Comparison of ENCODE assay signal across 9 cellular contexts in genomic region chr4:10164877-10165283, GRCh38. TPM values are rescaled to one million over a fixed set of nuclear protein-coding genes. Genes with fewer than 3 reads are reported as not detected.
DNase-seq lines count a peak whose midpoint lies in the region; ATAC-seq and TF ChIP-seq lines count a peak whose summit lies in the region.
"Had no signal": no experiment of that assay in that cellular context is flagged by ENCODE, and none has a peak within 500 bp of the region (broad histone marks: within the 10 kb centered on the region; RNA-seq: fewer than 3 reads in every experiment).

No MANE protein-coding gene starts in this region.

- ATAC-seq in lung (ENCODE audit: insufficient read depth, low FRiP score) (no peak), HG03442 (IDR thresholded peaks at IDR 0.05; ENCODE audit: unreplicated experiment) (no peak)
- no peak for ATAC-seq in activated CD4-positive, CD25-positive, alpha-beta regulatory T cell treated with anti-CD3 and anti-CD28 coated beads, Interleukin-2, amount 50 U/mL, for 24 hours

- no peaks in the 10 kb centered on the region for H3K27me3 ChIP-seq in lung (ENCODE audit: control insufficient read depth, insufficient read depth)

- no peak overlapping the region for H3K27ac Mint-ChIP-seq in activated naive CD4-positive, alpha-beta T cell treated with anti-CD3 and anti-CD28 coated beads for 36 hours
- H3K27ac Mint-ChIP-seq: activated naive CD4-positive, alpha-beta T cell treated with anti-CD3 and anti-CD28 coated beads, Interleukin-2, amount 50 U/mL, for 24 hours had no signal

- H3K4me1 Mint-ChIP-seq in activated naive CD4-positive, alpha-beta T cell treated with anti-CD3 and anti-CD28 coated beads for 36 hours (ENCODE audit: low read depth) = peaks cover 25% of the 10 kb centered on the region

- no peaks in the 10 kb centered on the region for H3K9me3 ChIP-seq in lung (ENCODE audit: control insufficient read depth in 2 of 2, insufficient read depth in 1 of 2, low read length in 1 of 2)

- TF ChIP-seq CTCF in lung (IDR thresholded peaks at IDR 0.05; ENCODE audit: control extremely low read depth, extremely low read depth) = peak; percentile 40

- no peaks in the 10 kb centered on the region for H3K27me3 Mint-ChIP-seq in activated naive CD4-positive, alpha-beta T cell treated with anti-CD3 and anti-CD28 coated beads for 36 hours (ENCODE audit: low read depth)
- H3K27me3 Mint-ChIP-seq: activated naive CD4-positive, alpha-beta T cell treated with anti-CD3 and anti-CD28 coated beads, Interleukin-2, amount 50 U/mL, for 24 hours had no signal

- CTCF ChIA-PET in activated naive CD4-positive, alpha-beta T cell treated with anti-CD3 and anti-CD28 coated beads for 36 hours (lab: Charles Lee) = interaction anchor here (0.8 to 5.9 kb wide), 12 partner anchors 9 to 397 kb away, joined by 3 to 44 read pairs (median 4); no protein-coding TSS in a partner anchor

- H3K9me3 Mint-ChIP-seq in activated naive CD4-positive, alpha-beta T cell treated with anti-CD3 and anti-CD28 coated beads for 36 hours = no peaks in the 10 kb centered on the region
- H3K9me3 Mint-ChIP-seq: activated naive CD4-positive, alpha-beta T cell treated with anti-CD3 and anti-CD28 coated beads, Interleukin-2, amount 50 U/mL, for 24 hours had no signal

- no peak overlapping the region for H3K27ac ChIP-seq in lung (ENCODE audit: low read depth in 1 of 2, low read length in 1 of 2)

- H3K36me3 ChIP-seq in lung (ENCODE audit: control insufficient read depth in 2 of 2, insufficient read depth in 2 of 2, low read length in 2 of 2) = no peaks in the 10 kb centered on the region

- intact Hi-C loops in activated naive CD4-positive, alpha-beta T cell treated with anti-CD3 and anti-CD28 coated beads for 36 hours (cut with micrococcal nuclease) = loop anchor here (1.0 to 5.0 kb wide), 3 partner anchors 82 to 373 kb away; no protein-coding TSS in a partner anchor

- no peak overlapping the region for H3K4me3 ChIP-seq in lung

- 36 to 41% methylated on average over 3 of the region's 3 CpGs for WGBS in lung, 2 donors

- H3K36me3 Mint-ChIP-seq in activated naive CD4-positive, alpha-beta T cell treated with anti-CD3 and anti-CD28 coated beads for 36 hours (ENCODE audit: low read depth) = no peaks in the 10 kb centered on the region
- H3K36me3 Mint-ChIP-seq: activated naive CD4-positive, alpha-beta T cell treated with anti-CD3 and anti-CD28 coated beads, Interleukin-2, amount 50 U/mL, for 24 hours had no signal

- peak; percentile 52 for DNase-seq in activated naive CD4-positive, alpha-beta T cell treated with anti-CD3 and anti-CD28 coated beads for 36 hours
- no peak for DNase-seq in activated naive CD4-positive, alpha-beta T cell (lab: John Stamatoyannopoulos, UW)
- peak; percentile 13 for DNase-seq in NCI-H187 treated with DMSO at 0.1 percent for 48 hours (lab: John Stamatoyannopoulos, UW)
- DNase-seq in cerebellum (ENCODE audit: low spot score) = peak; percentile 48
- DNase-seq in lung (ENCODE audit: low spot score) = no peak
- DNase-seq in NCI-H128 (lab: John Stamatoyannopoulos, UW; ENCODE audit: unreplicated experiment) = no peak

- H3K4me1 ChIP-seq in lung (ENCODE audit: control insufficient read depth in 2 of 2, insufficient read depth in 2 of 2, low read length in 2 of 2) = no peaks in the 10 kb centered on the region

- H3K4me3 Mint-ChIP-seq in activated naive CD4-positive, alpha-beta T cell treated with anti-CD3 and anti-CD28 coated beads for 36 hours = no peak overlapping the region
- H3K4me3 Mint-ChIP-seq: activated naive CD4-positive, alpha-beta T cell treated with anti-CD3 and anti-CD28 coated beads, Interleukin-2, amount 50 U/mL, for 24 hours had no signal

RNA-seq across cellular contexts. Expression of gene WDR1, which starts 48.3 kb away (rescaled TPM):
- 100 to 1,000 TPM; 271 to 295 TPM for total RNA-seq in activated naive CD4-positive, alpha-beta T cell treated with anti-CD3 and anti-CD28 coated beads for 36 hours
- 54.0 TPM for total RNA-seq in cerebellum
- 100 to 1,000 TPM; 116 to 325 TPM for total RNA-seq in lung
- polyA plus RNA-seq in lung = 100 to 1,000 TPM in 1 of 2 donors, 10 to 100 TPM in 1; 72.0 to 294 TPM

Comparison
In these comparisons a context has a peak if more than half of its experiments do, and no peak if none do; other contexts are left out.
1. DNase-seq: peak in activated naive CD4-positive, alpha-beta T cell treated with anti-CD3 and anti-CD28 coated beads for 36 hours (single experiment), NCI-H187 treated with DMSO at 0.1 percent for 48 hours (single experiment) and cerebellum (single experiment); none in activated naive CD4-positive, alpha-beta T cell (0 of 4), lung (single experiment) and NCI-H128 (single experiment).